ENCODE assay signal across 1 cellular context in the genomic region with DNA sequence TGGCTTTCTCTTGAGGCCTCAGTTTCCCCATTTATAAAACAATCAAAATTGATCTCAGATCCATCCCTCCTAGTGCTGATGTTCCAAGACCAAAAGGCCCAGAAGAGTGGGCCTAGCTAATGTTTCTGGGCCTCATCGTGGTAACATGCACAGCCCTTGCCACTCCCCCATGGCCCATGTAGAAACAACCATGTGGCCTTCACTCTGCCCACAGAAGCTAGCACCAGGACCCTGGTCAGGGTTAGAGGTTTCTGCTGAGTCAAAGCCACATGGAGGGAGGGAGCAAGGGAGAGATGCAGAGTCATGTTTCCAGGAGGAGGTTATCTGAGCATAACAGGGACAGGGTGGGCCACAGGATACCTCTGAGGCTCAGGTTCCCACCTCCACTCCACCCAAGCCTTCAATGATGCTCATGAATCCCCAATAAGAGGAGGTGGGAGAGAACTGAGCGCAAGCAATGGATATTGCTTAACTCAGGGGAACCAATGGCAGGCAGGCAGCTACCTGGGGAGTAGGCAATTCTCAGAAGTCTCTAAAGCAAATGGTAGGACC.
TF ChIP-seq lines count a peak whose summit lies in the region.

No MANE protein-coding gene starts in this region.

TF ChIP-seq in K562, 482 proteins besides CTCF, POLR2A, EP300 and RAD21 (continued from another document):
- TF ChIP-seq ETS1 (conservative IDR thresholded peaks at IDR 0.05; ENCODE audit: control insufficient read depth, low read depth, low read length) = no peak
- TF ChIP-seq ZNF311 (CRISPR knock-in tag; IDR thresholded peaks at IDR 0.05) = peak; percentile 58; the same call in 1 of the 2 replicates
- TF ChIP-seq HLTF (IDR thresholded peaks at IDR 0.05) = no peak
- TF ChIP-seq CCAR2 (IDR thresholded peaks at IDR 0.05; ENCODE audit: low read depth, low read length) = no peak
- no peak for TF ChIP-seq CBX5 (IDR thresholded peaks at IDR 0.05; ENCODE audit: borderline replicate concordance, low read depth)
- no peak for TF ChIP-seq E2F6 (IDR thresholded peaks at IDR 0.05; ENCODE audit: borderline replicate concordance in 1 of 2, extremely low read depth in 1 of 2, insufficient read depth in 1 of 2, insufficient read length in 1 of 2, low read depth in 1 of 2, low read length in 1 of 2, poor library complexity in 1 of 2, severe bottlenecking in 1 of 2)
- TF ChIP-seq KDM4B (IDR thresholded peaks at IDR 0.05; ENCODE audit: borderline replicate concordance in 2 of 2, low read depth in 1 of 2) = no peak
- TF ChIP-seq ZNF253 (CRISPR knock-in tag; conservative IDR thresholded peaks at IDR 0.05) = no peak
- peak; percentile 94 for TF ChIP-seq ARID1B (IDR thresholded peaks at IDR 0.05)
- no peak for TF ChIP-seq ZNF212 (CRISPR knock-in tag; IDR thresholded peaks at IDR 0.05)
- TF ChIP-seq, protein P1, sequence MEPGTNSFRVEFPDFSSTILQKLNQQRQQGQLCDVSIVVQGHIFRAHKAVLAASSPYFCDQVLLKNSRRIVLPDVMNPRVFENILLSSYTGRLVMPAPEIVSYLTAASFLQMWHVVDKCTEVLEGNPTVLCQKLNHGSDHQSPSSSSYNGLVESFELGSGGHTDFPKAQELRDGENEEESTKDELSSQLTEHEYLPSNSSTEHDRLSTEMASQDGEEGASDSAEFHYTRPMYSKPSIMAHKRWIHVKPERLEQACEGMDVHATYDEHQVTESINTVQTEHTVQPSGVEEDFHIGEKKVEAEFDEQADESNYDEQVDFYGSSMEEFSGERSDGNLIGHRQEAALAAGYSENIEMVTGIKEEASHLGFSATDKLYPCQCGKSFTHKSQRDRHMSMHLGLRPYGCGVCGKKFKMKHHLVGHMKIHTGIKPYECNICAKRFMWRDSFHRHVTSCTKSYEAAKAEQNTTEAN (CRISPR knock-in tag; IDR thresholded peaks at IDR 0.05) = no peak
- 0 out of 2 replicates have a peak, but pooled peaks have one; percentile 47 for TF ChIP-seq SMAD3 (CRISPR knock-in tag; conservative IDR thresholded peaks at IDR 0.05)
- TF ChIP-seq, protein P2, sequence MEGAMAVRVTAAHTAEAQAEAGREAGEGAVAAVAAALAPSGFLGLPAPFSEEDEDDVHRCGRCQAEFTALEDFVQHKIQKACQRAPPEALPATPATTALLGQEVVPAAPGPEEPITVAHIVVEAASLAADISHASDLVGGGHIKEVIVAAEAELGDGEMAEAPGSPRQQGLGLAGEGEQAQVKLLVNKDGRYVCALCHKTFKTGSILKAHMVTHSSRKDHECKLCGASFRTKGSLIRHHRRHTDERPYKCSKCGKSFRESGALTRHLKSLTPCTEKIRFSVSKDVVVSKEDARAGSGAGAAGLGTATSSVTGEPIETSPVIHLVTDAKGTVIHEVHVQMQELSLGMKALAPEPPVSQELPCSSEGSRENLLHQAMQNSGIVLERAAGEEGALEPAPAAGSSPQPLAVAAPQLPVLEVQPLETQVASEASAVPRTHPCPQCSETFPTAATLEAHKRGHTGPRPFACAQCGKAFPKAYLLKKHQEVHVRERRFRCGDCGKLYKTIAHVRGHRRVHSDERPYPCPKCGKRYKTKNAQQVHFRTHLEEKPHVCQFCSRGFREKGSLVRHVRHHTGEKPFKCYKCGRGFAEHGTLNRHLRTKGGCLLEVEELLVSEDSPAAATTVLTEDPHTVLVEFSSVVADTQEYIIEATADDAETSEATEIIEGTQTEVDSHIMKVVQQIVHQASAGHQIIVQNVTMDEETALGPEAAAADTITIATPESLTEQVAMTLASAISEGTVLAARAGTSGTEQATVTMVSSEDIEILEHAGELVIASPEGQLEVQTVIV (CRISPR knock-in tag; IDR thresholded peaks at IDR 0.05; ENCODE audit: borderline replicate concordance) = no peak
- TF ChIP-seq SIN3A (IDR thresholded peaks at IDR 0.05; ENCODE audit: borderline replicate concordance in 2 of 2, control insufficient read depth in 1 of 2, low read depth in 2 of 2, low read length in 2 of 2) = peak in 1 of 2 experiments; percentile 92; a peak in 3 of 4 replicates
- TF ChIP-seq, protein P3, sequence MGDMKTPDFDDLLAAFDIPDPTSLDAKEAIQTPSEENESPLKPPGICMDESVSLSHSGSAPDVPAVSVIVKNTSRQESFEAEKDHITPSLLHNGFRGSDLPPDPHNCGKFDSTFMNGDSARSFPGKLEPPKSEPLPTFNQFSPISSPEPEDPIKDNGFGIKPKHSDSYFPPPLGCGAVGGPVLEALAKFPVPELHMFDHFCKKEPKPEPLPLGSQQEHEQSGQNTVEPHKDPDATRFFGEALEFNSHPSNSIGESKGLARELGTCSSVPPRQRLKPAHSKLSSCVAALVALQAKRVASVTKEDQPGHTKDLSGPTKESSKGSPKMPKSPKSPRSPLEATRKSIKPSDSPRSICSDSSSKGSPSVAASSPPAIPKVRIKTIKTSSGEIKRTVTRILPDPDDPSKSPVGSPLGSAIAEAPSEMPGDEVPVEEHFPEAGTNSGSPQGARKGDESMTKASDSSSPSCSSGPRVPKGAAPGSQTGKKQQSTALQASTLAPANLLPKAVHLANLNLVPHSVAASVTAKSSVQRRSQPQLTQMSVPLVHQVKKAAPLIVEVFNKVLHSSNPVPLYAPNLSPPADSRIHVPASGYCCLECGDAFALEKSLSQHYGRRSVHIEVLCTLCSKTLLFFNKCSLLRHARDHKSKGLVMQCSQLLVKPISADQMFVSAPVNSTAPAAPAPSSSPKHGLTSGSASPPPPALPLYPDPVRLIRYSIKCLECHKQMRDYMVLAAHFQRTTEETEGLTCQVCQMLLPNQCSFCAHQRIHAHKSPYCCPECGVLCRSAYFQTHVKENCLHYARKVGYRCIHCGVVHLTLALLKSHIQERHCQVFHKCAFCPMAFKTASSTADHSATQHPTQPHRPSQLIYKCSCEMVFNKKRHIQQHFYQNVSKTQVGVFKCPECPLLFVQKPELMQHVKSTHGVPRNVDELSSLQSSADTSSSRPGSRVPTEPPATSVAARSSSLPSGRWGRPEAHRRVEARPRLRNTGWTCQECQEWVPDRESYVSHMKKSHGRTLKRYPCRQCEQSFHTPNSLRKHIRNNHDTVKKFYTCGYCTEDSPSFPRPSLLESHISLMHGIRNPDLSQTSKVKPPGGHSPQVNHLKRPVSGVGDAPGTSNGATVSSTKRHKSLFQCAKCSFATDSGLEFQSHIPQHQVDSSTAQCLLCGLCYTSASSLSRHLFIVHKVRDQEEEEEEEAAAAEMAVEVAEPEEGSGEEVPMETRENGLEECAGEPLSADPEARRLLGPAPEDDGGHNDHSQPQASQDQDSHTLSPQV (IDR thresholded peaks at IDR 0.05) = peak; percentile 99
- TF ChIP-seq SREBF2 (CRISPR knock-in tag; IDR thresholded peaks at IDR 0.05) = no peak
- peak; percentile 26; the same call in 1 of the 2 replicates for TF ChIP-seq RB1 (IDR thresholded peaks at IDR 0.05; ENCODE audit: low read depth)
- TF ChIP-seq REST (CRISPR knock-in tag; IDR thresholded peaks at IDR 0.05; ENCODE audit: low read depth) = no peak
- 0 out of 2 replicates have a peak, but pooled peaks have one; percentile 23 for TF ChIP-seq CREM (IDR thresholded peaks at IDR 0.05; ENCODE audit: low read depth)
- 0 out of 2 replicates have a peak, but pooled peaks have one; percentile 20 for TF ChIP-seq ZKSCAN8 (CRISPR knock-in tag; IDR thresholded peaks at IDR 0.05)
- TF ChIP-seq RAD51 (IDR thresholded peaks at IDR 0.05; ENCODE audit: borderline replicate concordance, low read depth) = peak; percentile 21; the same call in 1 of the 2 replicates
- TF ChIP-seq POLR2AphosphoS5 (IDR thresholded peaks at IDR 0.05; ENCODE audit: control insufficient read depth, insufficient read depth, low read depth, low read length) = peak; percentile 71; the same call in 1 of the 2 replicates
- no peak for TF ChIP-seq BRD4 (IDR thresholded peaks at IDR 0.05)
- peak; percentile 75 for TF ChIP-seq L3MBTL2 (IDR thresholded peaks at IDR 0.05)
- TF ChIP-seq RBBP5 (IDR thresholded peaks at IDR 0.05; ENCODE audit: borderline replicate concordance, insufficient read depth, low read length, poor library complexity, severe bottlenecking) = no peak
- peak; percentile 84 for TF ChIP-seq ZNF583 (CRISPR knock-in tag; IDR thresholded peaks at IDR 0.05)
- TF ChIP-seq HNRNPH1 (optimal IDR thresholded peaks at IDR 0.05; ENCODE audit: low read depth, low read length) = no peak
- no peak for TF ChIP-seq ZNF23 (CRISPR knock-in tag; IDR thresholded peaks at IDR 0.05)
- no peak for TF ChIP-seq DNMT1 (IDR thresholded peaks at IDR 0.05)
- TF ChIP-seq HDAC1 (IDR thresholded peaks at IDR 0.05) = peak; percentile 48 to 91; a peak in 3 of 4 replicates
- TF ChIP-seq ADNP (tag; IDR thresholded peaks at IDR 0.05) = no peak
- peak; percentile 37 to 52; a peak in 2 of 4 replicates for TF ChIP-seq TBL1XR1 (IDR thresholded peaks at IDR 0.05; ENCODE audit: low read length in 2 of 2)
- TF ChIP-seq NFE2 (IDR thresholded peaks at IDR 0.05; ENCODE audit: low read depth) = peak; percentile 98
- peak; percentile 76; the same call in 1 of the 2 replicates for TF ChIP-seq KLF6 (CRISPR knock-in tag; IDR thresholded peaks at IDR 0.05; ENCODE audit: borderline replicate concordance)
- TF ChIP-seq, protein P4, sequence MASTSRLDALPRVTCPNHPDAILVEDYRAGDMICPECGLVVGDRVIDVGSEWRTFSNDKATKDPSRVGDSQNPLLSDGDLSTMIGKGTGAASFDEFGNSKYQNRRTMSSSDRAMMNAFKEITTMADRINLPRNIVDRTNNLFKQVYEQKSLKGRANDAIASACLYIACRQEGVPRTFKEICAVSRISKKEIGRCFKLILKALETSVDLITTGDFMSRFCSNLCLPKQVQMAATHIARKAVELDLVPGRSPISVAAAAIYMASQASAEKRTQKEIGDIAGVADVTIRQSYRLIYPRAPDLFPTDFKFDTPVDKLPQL (IDR thresholded peaks at IDR 0.05; ENCODE audit: extremely low read depth, insufficient read length) = no peak
TF ChIP-seq in K562: peak in this region for 115.
